18 cellular contexts compared by ENCODE assay signal in the genomic region with DNA sequence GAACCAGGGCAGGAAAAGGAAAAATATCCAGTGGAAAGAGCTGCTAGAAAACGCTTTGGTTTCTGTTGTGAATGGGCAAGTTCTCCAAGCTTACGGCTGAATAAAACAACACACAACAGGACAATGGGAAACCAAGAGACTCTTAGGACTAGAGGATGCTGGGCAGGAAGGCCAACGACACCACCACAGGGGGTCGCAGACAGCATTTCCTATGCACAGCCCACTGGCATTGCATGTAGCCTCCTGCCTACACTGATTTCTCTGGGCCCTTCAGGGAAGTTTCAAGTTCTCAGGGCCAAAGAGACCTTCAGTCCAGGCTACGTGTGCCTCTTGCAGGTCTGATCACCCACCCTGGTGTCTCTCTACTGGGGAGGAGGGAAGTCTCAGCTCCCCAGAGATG.
DNase-seq lines count a peak whose midpoint lies in the region; ATAC-seq and TF ChIP-seq lines count a peak whose summit lies in the region.
"Had no signal": no experiment of that assay in that cellular context is flagged by ENCODE, and none has a peak within 500 bp of the region (broad histone marks: within the 10 kb centered on the region; RNA-seq: fewer than 3 reads in every experiment).

No MANE protein-coding gene starts in this region.

- in situ Hi-C loops in G401 (cut with HindIII; ENCODE audit: low sequenced_read_pairs), result no loop called here

- no peaks in the 10 kb centered on the region for H3K36me3 ChIP-seq in endodermal cell (ENCODE audit: control insufficient read depth, insufficient read depth, low read length)
- no peaks in the 10 kb centered on the region for H3K36me3 ChIP-seq in mesendoderm (ENCODE audit: control insufficient read depth, insufficient read depth, low read length)
- H3K36me3 ChIP-seq: HAP-1 had no signal

- peak overlapping the region; percentile 17 for H3K18ac ChIP-seq in H9 (ENCODE audit: insufficient read length, low read depth, low read length)
- H3K18ac ChIP-seq in mesendoderm (ENCODE audit: low read length), result no peak overlapping the region

- H3K9me3 Mint-ChIP-seq in H9, result no peaks in the 10 kb centered on the region; a peak in 1 of 5 replicates
- H3K9me3 Mint-ChIP-seq in endodermal cell, result no peaks in the 10 kb centered on the region
- H3K9me3 Mint-ChIP-seq in activated CD4-positive, alpha-beta T cell treated with anti-CD3 and anti-CD28 coated beads for 36 hours (ENCODE audit: low read depth), result no peaks in the 10 kb centered on the region
- no peaks in the 10 kb centered on the region for H3K9me3 Mint-ChIP-seq in activated naive CD4-positive, alpha-beta T cell treated with anti-CD3 and anti-CD28 coated beads, Interleukin-2, amount 50 U/mL, for 72 hours
- H3K9me3 Mint-ChIP-seq: CD4-positive, alpha-beta T cell had no signal

- H3K79me2 ChIP-seq in H9 (ENCODE audit: insufficient read depth, low read length) (no peaks in the 10 kb centered on the region), mesendoderm (ENCODE audit: control insufficient read depth, insufficient read depth, low read length) (no peaks in the 10 kb centered on the region)

- H2BK12ac ChIP-seq in H9 (ENCODE audit: insufficient read length, low read depth, low read length), result no peak overlapping the region

- H3K9ac ChIP-seq in H9 (ENCODE audit: extremely low read depth, insufficient read length, low read length) (no peak overlapping the region), endodermal cell (ENCODE audit: extremely low read depth, low read length, poor library complexity, severe bottlenecking) (no peak overlapping the region), mesendoderm (ENCODE audit: low read length) (no peak overlapping the region)
- H3K9ac ChIP-seq: GM23248 had no signal

- H3K4me3 ChIP-seq in endodermal cell (ENCODE audit: low read length) (no peak overlapping the region), mesendoderm (ENCODE audit: low read length) (no peak overlapping the region)
- H3K4me3 ChIP-seq: GM23248, HAP-1 had no signal

- no peak overlapping the region for H3K4me2 ChIP-seq in H9 (ENCODE audit: insufficient read depth, insufficient read length, low read length)
- H3K4me2 ChIP-seq in mesendoderm (ENCODE audit: low read length), result no peak overlapping the region

- H2BK120ac ChIP-seq in H9 (ENCODE audit: low read depth, low read length, poor library complexity, severe bottlenecking) (no peak overlapping the region), mesendoderm (ENCODE audit: low read depth, low read length) (no peak overlapping the region)

- H3K36me3 Mint-ChIP-seq in H9 (ENCODE audit: insufficient read depth in 1 of 3, low read depth in 3 of 3) (no peaks in the 10 kb centered on the region; a peak in 1 of 7 replicates), endodermal cell (ENCODE audit: low read depth) (no peaks in the 10 kb centered on the region)
- no peaks in the 10 kb centered on the region for H3K36me3 Mint-ChIP-seq in activated CD4-positive, alpha-beta T cell treated with anti-CD3 and anti-CD28 coated beads for 36 hours (ENCODE audit: low read depth)
- H3K36me3 Mint-ChIP-seq in activated naive CD4-positive, alpha-beta T cell treated with anti-CD3 and anti-CD28 coated beads, Interleukin-2, amount 50 U/mL, for 72 hours, result no peaks in the 10 kb centered on the region

- H3K27me3 ChIP-seq in H9 (ENCODE audit: insufficient read depth, low read length) (no peaks in the 10 kb centered on the region), endodermal cell (ENCODE audit: control insufficient read depth, insufficient read depth, low read length, poor library complexity, severe bottlenecking) (no peaks in the 10 kb centered on the region), mesendoderm (ENCODE audit: insufficient read depth, low read length, poor library complexity) (no peaks in the 10 kb centered on the region)

- no peak overlapping the region for H2AFZ ChIP-seq in H9 (ENCODE audit: low read length)
- H2AFZ ChIP-seq: GM23248 had no signal

- H4K5ac ChIP-seq in H9 (ENCODE audit: insufficient read length, low read depth, low read length) (no peak overlapping the region), mesendoderm (ENCODE audit: low read length) (no peak overlapping the region)

- ATAC-seq in GM18907 (IDR thresholded peaks at IDR 0.05; ENCODE audit: unreplicated experiment), result no peak
- no peak for ATAC-seq in activated CD4-positive, alpha-beta T cell treated with anti-CD3 and anti-CD28 coated beads for 36 hours
- ATAC-seq in activated naive CD4-positive, alpha-beta T cell treated with anti-CD3 and anti-CD28 coated beads, Interleukin-2, amount 50 U/mL, for 72 hours, result no peak
- ATAC-seq: HepG2 had no signal

- no peak overlapping the region for H2BK20ac ChIP-seq in H9 (ENCODE audit: low read depth, low read length, poor library complexity, severe bottlenecking)

- H3K27ac Mint-ChIP-seq in H9, result no peak overlapping the region
- peak overlapping the region; percentile 35 for H3K27ac Mint-ChIP-seq in endodermal cell
- no peak overlapping the region for H3K27ac Mint-ChIP-seq in activated CD4-positive, alpha-beta T cell treated with anti-CD3 and anti-CD28 coated beads for 36 hours
- H3K27ac Mint-ChIP-seq in activated naive CD4-positive, alpha-beta T cell treated with anti-CD3 and anti-CD28 coated beads, Interleukin-2, amount 50 U/mL, for 72 hours, result no peak overlapping the region
- H3K27ac Mint-ChIP-seq: B cell; CD4-positive, alpha-beta T cell had no signal

- DNase-seq in ELF-1 (ENCODE audit: low read depth, low spot score) (peak; percentile 12), H9 (peak; percentile 62), endodermal cell (peak; percentile 84), mesendoderm (peak; percentile 66), G401 (ENCODE audit: low spot score) (no peak)
- DNase-seq in activated CD4-positive, alpha-beta T cell treated with anti-CD3 and anti-CD28 coated beads for 36 hours, result no peak
- no peak for DNase-seq in activated naive CD4-positive, alpha-beta T cell treated with anti-CD3 and anti-CD28 coated beads, Interleukin-2, amount 50 U/mL, for 72 hours (ENCODE audit: low spot score in 2 of 2)
- DNase-seq: C1 segment of cervical spinal cord; Calu3; CD4-positive, alpha-beta T cell; DMS 273 treated with DMSO at 0.1 percent for 48 hours; DMS79; EL; GM23248 had no signal

- H2BK15ac ChIP-seq in H9 (ENCODE audit: low read depth, low read length) (no peak overlapping the region; the same call in 1 of the 2 replicates), mesendoderm (replicated peaks; ENCODE audit: low read depth) (no peak overlapping the region)

- H3K56ac ChIP-seq in H9 (ENCODE audit: insufficient read length, low read depth, low read length) (no peak overlapping the region), mesendoderm (ENCODE audit: low read length) (no peak overlapping the region)

- H3K27ac ChIP-seq in H9 (ENCODE audit: insufficient read length, low read depth, low read length) (no peak overlapping the region), endodermal cell (ENCODE audit: low read depth, low read length) (peak overlapping the region; percentile 29), mesendoderm (ENCODE audit: low read depth, low read length) (no peak overlapping the region)
- H3K27ac ChIP-seq: GM23248 had no signal

- H4K20me1 ChIP-seq in H9 (ENCODE audit: control insufficient read depth, insufficient read depth, insufficient read length), result no peaks in the 10 kb centered on the region

- H4K8ac ChIP-seq in H9 (replicated peaks; ENCODE audit: insufficient read length, low read depth, low read length) (no peak overlapping the region), mesendoderm (ENCODE audit: low read depth, low read length) (no peak overlapping the region)

- H3K4me1 ChIP-seq in H9 (ENCODE audit: insufficient read depth, low read length) (no peaks in the 10 kb centered on the region), endodermal cell (ENCODE audit: control insufficient read depth, insufficient read depth, low read length) (peaks cover 3% of the 10 kb centered on the region), mesendoderm (ENCODE audit: control insufficient read depth, low read depth, low read length) (peaks cover 2% of the 10 kb centered on the region)
- H3K4me1 ChIP-seq: HAP-1 had no signal

- H3K9me3 ChIP-seq in H9 (ENCODE audit: control insufficient read depth, low read depth, low read length), result no peaks in the 10 kb centered on the region
- no peaks in the 10 kb centered on the region for H3K9me3 ChIP-seq in endodermal cell (ENCODE audit: control insufficient read depth, low read length)
- H3K9me3 ChIP-seq: HAP-1 had no signal

- POLR2A ChIA-PET in activated CD4-positive, alpha-beta T cell treated with anti-CD3 and anti-CD28 coated beads for 36 hours (lab: Charles Lee), result no interaction called here

- no peak for TF ChIP-seq CTCF in H9 (conservative IDR thresholded peaks at IDR 0.05)
- TF ChIP-seq CTCF in endodermal cell (conservative IDR thresholded peaks at IDR 0.05), result no peak

- H3K23me2 ChIP-seq in H9 (ENCODE audit: insufficient read length, low read depth, low read length, poor library complexity, severe bottlenecking), result no peaks in the 10 kb centered on the region

- H3K27me3 Mint-ChIP-seq in H9 (ENCODE audit: low read depth) (no peaks in the 10 kb centered on the region), endodermal cell (ENCODE audit: insufficient read depth) (no peaks in the 10 kb centered on the region)
- no peaks in the 10 kb centered on the region for H3K27me3 Mint-ChIP-seq in activated CD4-positive, alpha-beta T cell treated with anti-CD3 and anti-CD28 coated beads for 36 hours
- H3K27me3 Mint-ChIP-seq: B cell; CD4-positive, alpha-beta T cell had no signal

- intact Hi-C loops in activated CD4-positive, alpha-beta T cell treated with anti-CD3 and anti-CD28 coated beads for 36 hours (cut with DNase I, micrococcal nuclease), result no loop called here

- H3K4me1 Mint-ChIP-seq in H9 (peaks cover 5 to 9% of the 10 kb centered on the region in 2 experiments), endodermal cell (peaks cover 3% of the 10 kb centered on the region)
- H3K4me1 Mint-ChIP-seq in activated CD4-positive, alpha-beta T cell treated with anti-CD3 and anti-CD28 coated beads for 36 hours, result no peaks in the 10 kb centered on the region
- H3K4me1 Mint-ChIP-seq: B cell had no signal

- peak overlapping the region; percentile 56; the same call in 1 of the 2 replicates for H3K14ac ChIP-seq in H9 (ENCODE audit: insufficient read depth, low read length)

- H3K4ac ChIP-seq in H9 (ENCODE audit: low read depth, low read length) (no peak overlapping the region), mesendoderm (ENCODE audit: low read depth, low read length) (no peak overlapping the region)

- no peak overlapping the region for H2BK5ac ChIP-seq in H9 (ENCODE audit: insufficient read length, low read length)
- H2BK5ac ChIP-seq in mesendoderm (ENCODE audit: low read length), result no peak overlapping the region

- no CpG with 5 or more reads among the region's 5 CpGs for WGBS in H9 (ENCODE audit: extremely low coverage, insufficient read length, low lambda C conversion rate)
- WGBS in endodermal cell (ENCODE audit: insufficient coverage in 1 of 2, insufficient read length in 1 of 2), 2 experiments, result 48 to 78% methylated on average over 4 to 5 of the region's 5 CpGs
- WGBS in mesendoderm (ENCODE audit: extremely low coverage, insufficient coverage, low lambda C conversion rate), result no CpG with 5 or more reads among the region's 5 CpGs

- H2AK5ac ChIP-seq in H9 (ENCODE audit: insufficient read length, low read length) (no peak overlapping the region), mesendoderm (ENCODE audit: low read length) (no peak overlapping the region)

- no peaks in the 10 kb centered on the region for H3K79me1 ChIP-seq in H9 (ENCODE audit: insufficient read depth, low read depth, low read length, poor library complexity, severe bottlenecking)
- no peaks in the 10 kb centered on the region for H3K79me1 ChIP-seq in mesendoderm (ENCODE audit: low read length)

- CTCF ChIA-PET in activated CD4-positive, alpha-beta T cell treated with anti-CD3 and anti-CD28 coated beads for 36 hours (lab: Charles Lee), result no interaction called here

- H3T11ph ChIP-seq in H9 (ENCODE audit: low read length), result no peak overlapping the region

- H3K23ac ChIP-seq in H9 (ENCODE audit: insufficient read length, low read depth, low read length) (no peak overlapping the region), mesendoderm (ENCODE audit: low read length) (no peak overlapping the region)

- H3K4me3 Mint-ChIP-seq in H9, result no peak overlapping the region
- H3K4me3 Mint-ChIP-seq in endodermal cell, result no peak overlapping the region
- no peak overlapping the region for H3K4me3 Mint-ChIP-seq in activated CD4-positive, alpha-beta T cell treated with anti-CD3 and anti-CD28 coated beads for 36 hours
- H3K4me3 Mint-ChIP-seq: B cell; CD4-positive, alpha-beta T cell had no signal

- no peak overlapping the region for H4K91ac ChIP-seq in H9 (ENCODE audit: insufficient read length, low read depth, low read length)

Comparison
In these comparisons a context has a peak if more than half of its experiments do, and no peak if none do; other contexts are left out.
1. DNase-seq: peak in ELF-1 (single experiment), H9 (single experiment), endodermal cell (single experiment) and mesendoderm (single experiment); none in activated CD4-positive, alpha-beta T cell treated with anti-CD3 and anti-CD28 coated beads for 36 hours (single experiment), G401 (single experiment) and activated naive CD4-positive, alpha-beta T cell treated with anti-CD3 and anti-CD28 coated beads, Interleukin-2, amount 50 U/mL, for 72 hours (0 of 2).